ENCODE assay signal across 14 cellular contexts in genomic region chrX:19743386-19743785, GRCh38.
DNase-seq lines count a peak whose midpoint lies in the region; ATAC-seq, FAIRE-seq and TF ChIP-seq lines count a peak whose summit lies in the region.
"Had no signal": no experiment of that assay in that cellular context is flagged by ENCODE, and none has a peak within 500 bp of the region (broad histone marks: within the 10 kb centered on the region; RNA-seq: fewer than 3 reads in every experiment).

No MANE protein-coding gene starts in this region.

- no peak overlapping the region for H3K4ac ChIP-seq in mesenchymal stem cell (ENCODE audit: low read depth in 1 of 2, low read length in 2 of 2)

- intact Hi-C loops in vagina (cut with DNase I), result no loop called here

- peak; percentile 96 for FAIRE-seq in GM12892 (lab: Jason Lieb, UNC)
- FAIRE-seq: TTC549 had no signal

- no peak overlapping the region for H3K23ac ChIP-seq in mesenchymal stem cell (ENCODE audit: low read length in 2 of 2)

- H3K18ac ChIP-seq in mesenchymal stem cell (ENCODE audit: low read depth in 1 of 2, low read length in 2 of 2), result no peak overlapping the region

- TF ChIP-seq POLR2A in GM12892 (IDR thresholded peaks at IDR 0.05; ENCODE audit: low read depth, low read length), result no peak
- no peak for TF ChIP-seq POLR2A in vagina (IDR thresholded peaks at IDR 0.05)

- H3K27ac ChIP-seq in mesenchymal stem cell (ENCODE audit: low read length, poor library complexity, severe bottlenecking) (no peak overlapping the region), vagina (no peak overlapping the region)
- H3K27ac ChIP-seq: gastrocnemius medialis, HL-60 had no signal

- peak; percentile 17 for DNase-seq in GM12892 (ENCODE audit: insufficient read length)
- DNase-seq in SIG-M5 treated with dmso at 0.1 percent for 504 hours (lab: John Stamatoyannopoulos, UW; ENCODE audit: unreplicated experiment), result no peak
- DNase-seq in mesenchymal stem cell, result no peak
- no peak for DNase-seq in NCI-H1436 treated with DMSO at 0.1 percent for 48 hours (lab: John Stamatoyannopoulos, UW)
- DNase-seq in vagina (ENCODE audit: extremely low spot score in 2 of 2), result no peak
- DNase-seq: DMS79; gastrocnemius medialis; mucosa of descending colon; stimulated activated CD4-positive, alpha-beta T cell treated with anti-CD3 and anti-CD28 coated beads, Interleukin-4, amount 100 ng/mL, for 4 hours had no signal

- no peaks in the 10 kb centered on the region for H3K79me1 ChIP-seq in mesenchymal stem cell (replicated peaks; ENCODE audit: low read length, poor library complexity, severe bottlenecking)

- 86% methylated on average over 2 of the region's 4 CpGs for WGBS in mesenchymal stem cell

- peak overlapping the region; percentile 26 for H3K4me3 Mint-ChIP-seq in activated naive CD4-positive, alpha-beta T cell treated with anti-CD3 and anti-CD28 coated beads, Interleukin-2, amount 50 U/mL, for 24 hours

- H2BK15ac ChIP-seq in mesenchymal stem cell (ENCODE audit: low read depth, poor library complexity, severe bottlenecking), result no peak overlapping the region

- H3K4me1 ChIP-seq in mesenchymal stem cell (ENCODE audit: control insufficient read depth, insufficient read depth, low read depth, low read length) (no peaks in the 10 kb centered on the region), vagina (no peaks in the 10 kb centered on the region)
- H3K4me1 ChIP-seq: gastrocnemius medialis had no signal

- H3K9me3 Mint-ChIP-seq in activated naive CD4-positive, alpha-beta T cell treated with anti-CD3 and anti-CD28 coated beads, Interleukin-2, amount 50 U/mL, for 24 hours, result no peaks in the 10 kb centered on the region

- no peak for TF ChIP-seq CTCF in vagina (IDR thresholded peaks at IDR 0.05)

- H3K27ac Mint-ChIP-seq in activated naive CD4-positive, alpha-beta T cell treated with anti-CD3 and anti-CD28 coated beads, Interleukin-2, amount 50 U/mL, for 24 hours, result peak overlapping the region; percentile 84

- peaks cover 7% of the 10 kb centered on the region for H3K36me3 Mint-ChIP-seq in activated naive CD4-positive, alpha-beta T cell treated with anti-CD3 and anti-CD28 coated beads, Interleukin-2, amount 50 U/mL, for 24 hours

- H3K36me3 ChIP-seq in mesenchymal stem cell (ENCODE audit: control insufficient read depth in 1 of 2, insufficient read depth in 2 of 2, low read depth in 1 of 2, low read length in 2 of 2) (peaks cover 0 to 3% of the 10 kb centered on the region in 2 experiments), vagina (no peaks in the 10 kb centered on the region)
- H3K36me3 ChIP-seq: gastrocnemius medialis had no signal

- no peak overlapping the region for H2AK5ac ChIP-seq in mesenchymal stem cell (ENCODE audit: low read length, severe bottlenecking)

- no peak overlapping the region for H4K91ac ChIP-seq in mesenchymal stem cell (ENCODE audit: low read length)

- H3K4me2 ChIP-seq in mesenchymal stem cell (ENCODE audit: low read length, poor library complexity, severe bottlenecking), result no peak overlapping the region

- no peak overlapping the region for H2BK120ac ChIP-seq in mesenchymal stem cell (ENCODE audit: low read depth, low read length)

- H3K14ac ChIP-seq in mesenchymal stem cell (ENCODE audit: low read length in 2 of 2), result no peak overlapping the region

- H3K4me1 Mint-ChIP-seq in activated naive CD4-positive, alpha-beta T cell treated with anti-CD3 and anti-CD28 coated beads, Interleukin-2, amount 50 U/mL, for 24 hours, result peaks cover 88% of the 10 kb centered on the region

- H3K4me3 ChIP-seq in mesenchymal stem cell (ENCODE audit: insufficient read depth in 1 of 2, low read depth in 1 of 2, low read length in 2 of 2) (no peak overlapping the region), vagina (no peak overlapping the region)
- H3K4me3 ChIP-seq: gastrocnemius medialis, mucosa of descending colon had no signal

- H3K27me3 Mint-ChIP-seq in activated naive CD4-positive, alpha-beta T cell treated with anti-CD3 and anti-CD28 coated beads, Interleukin-2, amount 50 U/mL, for 24 hours, result no peaks in the 10 kb centered on the region

- no peaks in the 10 kb centered on the region for H3K27me3 ChIP-seq in mesenchymal stem cell (ENCODE audit: control insufficient read depth in 1 of 2, insufficient read depth in 1 of 2, low read length in 2 of 2)
- H3K27me3 ChIP-seq in vagina, result no peaks in the 10 kb centered on the region
- H3K27me3 ChIP-seq: gastrocnemius medialis had no signal

- no peak overlapping the region for H2AFZ ChIP-seq in mesenchymal stem cell (ENCODE audit: low read depth, low read length)

- ATAC-seq in GM19455 (IDR thresholded peaks at IDR 0.05; ENCODE audit: unreplicated experiment) (peak; percentile 68), HG03103 (IDR thresholded peaks at IDR 0.05; ENCODE audit: low read depth, unreplicated experiment) (peak; percentile 41)
- ATAC-seq: gastrocnemius medialis, mucosa of descending colon had no signal

- no peak overlapping the region for H2BK5ac ChIP-seq in mesenchymal stem cell (ENCODE audit: low read depth, low read length, poor library complexity, severe bottlenecking)

- H3K9me3 ChIP-seq in mesenchymal stem cell (ENCODE audit: control insufficient read depth, low read length), result no peaks in the 10 kb centered on the region
- H3K9me3 ChIP-seq in vagina, result no peaks in the 10 kb centered on the region
- H3K9me3 ChIP-seq: gastrocnemius medialis, mucosa of descending colon had no signal

- H3K9ac ChIP-seq in mesenchymal stem cell (ENCODE audit: low read length), result no peak overlapping the region

- no peak overlapping the region for H2BK12ac ChIP-seq in mesenchymal stem cell (ENCODE audit: low read length in 2 of 2)

- H4K8ac ChIP-seq in mesenchymal stem cell (ENCODE audit: low read length), result no peak overlapping the region
